ENCODE assay signal across 22 cellular contexts in genomic region chr21:35853321-35853922, GRCh38.
DNase-seq lines count a peak whose midpoint lies in the region; ATAC-seq, FAIRE-seq and TF ChIP-seq lines count a peak whose summit lies in the region.
"Had no signal": no experiment of that assay in that cellular context is flagged by ENCODE, and none has a peak within 500 bp of the region (broad histone marks: within the 10 kb centered on the region; RNA-seq: fewer than 3 reads in every experiment).

No MANE protein-coding gene starts in this region.

- no peaks in the 10 kb centered on the region for H3K9me3 ChIP-seq in BLaER1 treated with 17β-estradiol and CSF1 and Interleukin-3, amounts not matched to agents 10 nM and 100 nM (replicated peaks in 1 of 11)
- no peaks in the 10 kb centered on the region for H3K9me3 ChIP-seq in IMR-90 (ENCODE audit: control insufficient read depth, insufficient read depth, low read length)
- H3K9me3 ChIP-seq in smooth muscle cell (replicated peaks; ENCODE audit: low read depth): no peaks in the 10 kb centered on the region
- H3K9me3 ChIP-seq in small intestine (ENCODE audit: control insufficient read depth, low read depth): no peaks in the 10 kb centered on the region
- H3K9me3 ChIP-seq: SJSA1 had no signal

- no peak for ATAC-seq in IMR-90 (ENCODE audit: low read depth)
- no peak for ATAC-seq in natural killer cell treated with Interleukin-12 subunit alpha and Interleukin-12 subunit beta and Interleukin-15 and Interleukin-18, amount 100 ng/mL, for 72 hours

- DNase-seq in IMR-90: peak; percentile 60
- DNase-seq in fibroblast of villous mesenchyme (ENCODE audit: low read depth): peak; percentile 20
- DNase-seq in smooth muscle cell (lab: John Stamatoyannopoulos, UW; ENCODE audit: unreplicated experiment): no peak
- DNase-seq in glutamatergic neuron: no peak
- no peak for DNase-seq in endothelial cell (ENCODE audit: low spot score)
- no peak for DNase-seq in natural killer cell treated with Interleukin-12 subunit alpha and Interleukin-12 subunit beta and Interleukin-15 and Interleukin-18, amount 100 ng/mL, for 72 hours (ENCODE audit: low spot score)
- DNase-seq in small intestine: no peak
- DNase-seq: C1 segment of cervical spinal cord; Calu3; CD8-positive, alpha-beta memory T cell; DMS153; GF-D8; GM23248; H9; MV-4-11; NCI-H1694 treated with DMSO at 0.1 percent for 48 hours; NCI-H446; NCI-H526 had no signal

- peak overlapping the region; percentile 17; the same call in 1 of the 2 replicates for H3K14ac ChIP-seq in IMR-90 (replicated peaks; ENCODE audit: low read depth, low read length)

- peaks cover 2% of the 10 kb centered on the region for H3K4me1 Mint-ChIP-seq in glutamatergic neuron (ENCODE audit: low read depth, unreplicated experiment)
- H3K4me1 Mint-ChIP-seq in endothelial cell (ENCODE audit: unreplicated experiment): no peaks in the 10 kb centered on the region
- H3K4me1 Mint-ChIP-seq in natural killer cell treated with Interleukin-12 subunit alpha and Interleukin-12 subunit beta and Interleukin-15 and Interleukin-18, amount 100 ng/mL, for 72 hours (ENCODE audit: low read depth in 2 of 2): no peaks in the 10 kb centered on the region
- H3K4me1 Mint-ChIP-seq: CD8-positive, alpha-beta memory T cell; H9 had no signal

- no peak overlapping the region for H2AK5ac ChIP-seq in IMR-90 (ENCODE audit: low read depth, low read length)

- no peak overlapping the region for H3K56ac ChIP-seq in IMR-90 (ENCODE audit: extremely low read depth, insufficient read depth, low read length)

- no peaks in the 10 kb centered on the region for H3K36me3 ChIP-seq in BLaER1 treated with 17β-estradiol and CSF1 and Interleukin-3, amounts not matched to agents 10 nM and 100 nM
- no peaks in the 10 kb centered on the region for H3K36me3 ChIP-seq in IMR-90 (ENCODE audit: control insufficient read depth, insufficient read depth, low read length)
- H3K36me3 ChIP-seq in smooth muscle cell (ENCODE audit: low read depth): no peaks in the 10 kb centered on the region
- no peaks in the 10 kb centered on the region for H3K36me3 ChIP-seq in small intestine (ENCODE audit: control insufficient read depth in 2 of 2, insufficient read depth in 2 of 2, low read length in 2 of 2)
- H3K36me3 ChIP-seq: SJSA1 had no signal

- H3K36me3 Mint-ChIP-seq in glutamatergic neuron (ENCODE audit: unreplicated experiment): no peaks in the 10 kb centered on the region
- H3K36me3 Mint-ChIP-seq in endothelial cell (ENCODE audit: low read depth, unreplicated experiment): no peaks in the 10 kb centered on the region
- H3K36me3 Mint-ChIP-seq in natural killer cell treated with Interleukin-12 subunit alpha and Interleukin-12 subunit beta and Interleukin-15 and Interleukin-18, amount 100 ng/mL, for 72 hours: no peaks in the 10 kb centered on the region
- H3K36me3 Mint-ChIP-seq: CD8-positive, alpha-beta memory T cell had no signal

- no peaks in the 10 kb centered on the region for H3F3A ChIP-seq in smooth muscle cell (ENCODE audit: low read depth)

- H3K27ac ChIP-seq in BLaER1 treated with 17β-estradiol and CSF1 and Interleukin-3, amounts not matched to agents 10 nM and 100 nM: peak overlapping the region in 3 of 11 experiments; percentile 52 to 86 (median 83); a peak in 5 of 22 replicates
- no peak overlapping the region for H3K27ac ChIP-seq in IMR-90 (ENCODE audit: insufficient read depth, low read length)
- no peak overlapping the region for H3K27ac ChIP-seq in smooth muscle cell (ENCODE audit: low read depth)
- no peak overlapping the region for H3K27ac ChIP-seq in small intestine (ENCODE audit: low read depth in 1 of 2, low read length in 1 of 2)
- H3K27ac ChIP-seq: 22Rv1, GM23248, SJSA1 had no signal

- no peak overlapping the region for H4K91ac ChIP-seq in IMR-90 (ENCODE audit: insufficient read depth, low read depth, low read length)

- H4K5ac ChIP-seq in IMR-90 (ENCODE audit: low read depth, low read length): no peak overlapping the region

- no peak for TF ChIP-seq CTCF in IMR-90 (conservative IDR thresholded peaks at IDR 0.05; ENCODE audit: low read depth, low read length)
- no peak for TF ChIP-seq CTCF in fibroblast of villous mesenchyme (IDR thresholded peaks at IDR 0.05; ENCODE audit: insufficient read depth, low read depth, low read length)
- no peak for TF ChIP-seq CTCF in smooth muscle cell (IDR thresholded peaks at IDR 0.05; ENCODE audit: borderline replicate concordance, insufficient read depth, poor library complexity, severe bottlenecking)
- TF ChIP-seq CTCF in glutamatergic neuron (IDR thresholded peaks at IDR 0.05; ENCODE audit: partially characterized antibody, unreplicated experiment): no peak
- TF ChIP-seq CTCF in endothelial cell (IDR thresholded peaks at IDR 0.05; ENCODE audit: unreplicated experiment): no peak

- H2BK20ac ChIP-seq in IMR-90 (ENCODE audit: low read depth, low read length): peak overlapping the region; percentile 8; the same call in 1 of the 2 replicates

- H3K4ac ChIP-seq in IMR-90 (ENCODE audit: low read depth, low read length): no peak overlapping the region

- H3K4me3 Mint-ChIP-seq in glutamatergic neuron (ENCODE audit: unreplicated experiment) (no peak overlapping the region), endothelial cell (ENCODE audit: unreplicated experiment) (no peak overlapping the region)
- H3K4me3 Mint-ChIP-seq in natural killer cell treated with Interleukin-12 subunit alpha and Interleukin-12 subunit beta and Interleukin-15 and Interleukin-18, amount 100 ng/mL, for 72 hours: no peak overlapping the region
- H3K4me3 Mint-ChIP-seq: CD8-positive, alpha-beta memory T cell; H9 had no signal

- H3K4me1 ChIP-seq in BLaER1 treated with 17β-estradiol and CSF1 and Interleukin-3, amounts not matched to agents 10 nM and 100 nM: peaks cover 0 to 83% (median 5%) of the 10 kb centered on the region in 10 experiments; a peak in 9 of 20 replicates
- H3K4me1 ChIP-seq in IMR-90 (ENCODE audit: control insufficient read depth, insufficient read depth, low read length) (peaks cover 18% of the 10 kb centered on the region), smooth muscle cell (ENCODE audit: low read depth) (no peaks in the 10 kb centered on the region), small intestine (ENCODE audit: control insufficient read depth in 2 of 2, insufficient read depth in 1 of 2, low read depth in 1 of 2, low read length in 1 of 2) (peaks cover 4 to 9% of the 10 kb centered on the region in 2 donors)

- peaks cover 2% of the 10 kb centered on the region for H3K27me3 Mint-ChIP-seq in glutamatergic neuron (ENCODE audit: unreplicated experiment)
- H3K27me3 Mint-ChIP-seq in endothelial cell (ENCODE audit: unreplicated experiment): no peaks in the 10 kb centered on the region
- peaks cover 22 to 28% of the 10 kb centered on the region in 2 donors for H3K27me3 Mint-ChIP-seq in natural killer cell treated with Interleukin-12 subunit alpha and Interleukin-12 subunit beta and Interleukin-15 and Interleukin-18, amount 100 ng/mL, for 72 hours

- TF ChIP-seq RAD21 in IMR-90 (IDR thresholded peaks at IDR 0.05; ENCODE audit: low read length): no peak

- POLR2A ChIA-PET in IMR-90 (lab: Charles Lee; ENCODE audit: unreplicated experiment): no interaction called here

- no peak overlapping the region for H2AK9ac ChIP-seq in IMR-90 (replicated peaks; ENCODE audit: low read depth, low read length, poor library complexity)

- H3K23ac ChIP-seq in IMR-90 (ENCODE audit: low read depth, low read length): peak overlapping the region; percentile 0; the same call in 1 of the 2 replicates

- H2AFZ ChIP-seq in IMR-90 (replicated peaks; ENCODE audit: low read length, poor library complexity) (no peak overlapping the region), smooth muscle cell (ENCODE audit: low read depth) (peak overlapping the region; percentile 21)
- H2AFZ ChIP-seq: GM23248 had no signal

- H3K4me2 ChIP-seq in BLaER1 treated with 17β-estradiol and CSF1 and Interleukin-3, amounts not matched to agents 10 nM and 100 nM: peak overlapping the region in 6 of 11 experiments; percentile 6 to 92 (median 52); a peak in 8 of 22 replicates
- H3K4me2 ChIP-seq in IMR-90 (ENCODE audit: low read depth, low read length): no peak overlapping the region
- no peak overlapping the region for H3K4me2 ChIP-seq in smooth muscle cell

- no TSS peak for BruUV-seq in IMR-90 (replicated peaks; lab: Mats Ljungman, UMichigan)

- in situ Hi-C loops in IMR-90 (cut with MboI; ENCODE audit: low sequenced_read_pairs): no loop called here

- H3K9ac ChIP-seq in BLaER1 treated with 17β-estradiol and CSF1 and Interleukin-3, amounts not matched to agents 10 nM and 100 nM: peak overlapping the region in 2 of 11 experiments; percentile 12 to 18; a peak in 2 of 22 replicates
- H3K9ac ChIP-seq in IMR-90 (ENCODE audit: low read depth, low read length) (no peak overlapping the region), smooth muscle cell (ENCODE audit: low read depth) (no peak overlapping the region)
- H3K9ac ChIP-seq: GM23248 had no signal

- no peaks in the 10 kb centered on the region for H4K20me1 ChIP-seq in BLaER1 treated with 17β-estradiol and CSF1 and Interleukin-3, amounts not matched to agents 10 nM and 100 nM
- H4K20me1 ChIP-seq in IMR-90 (ENCODE audit: insufficient read depth, low read length) (no peaks in the 10 kb centered on the region), smooth muscle cell (ENCODE audit: low read depth) (no peaks in the 10 kb centered on the region)

- TF ChIP-seq POLR2A in IMR-90 (IDR thresholded peaks at IDR 0.05; ENCODE audit: low read depth, low read length): no peak

- no peak overlapping the region for H4K8ac ChIP-seq in IMR-90 (ENCODE audit: low read depth in 2 of 2, low read length in 2 of 2)

- H3K9me1 ChIP-seq in IMR-90 (ENCODE audit: insufficient read depth, low read length): peaks cover 11% of the 10 kb centered on the region

- no peaks in the 10 kb centered on the region for H3K79me2 ChIP-seq in smooth muscle cell (ENCODE audit: low read depth)

- no peaks in the 10 kb centered on the region for H3K27me3 ChIP-seq in BLaER1 treated with 17β-estradiol and CSF1 and Interleukin-3, amounts not matched to agents 10 nM and 100 nM
- H3K27me3 ChIP-seq in IMR-90 (ENCODE audit: control insufficient read depth, insufficient read depth, low read length): no peaks in the 10 kb centered on the region
- H3K27me3 ChIP-seq in smooth muscle cell (ENCODE audit: low read depth): no peaks in the 10 kb centered on the region
- no peaks in the 10 kb centered on the region for H3K27me3 ChIP-seq in small intestine (ENCODE audit: control insufficient read depth in 2 of 2, insufficient read depth in 2 of 2, low read length in 2 of 2)
- H3K27me3 ChIP-seq: SJSA1 had no signal

- WGBS in IMR-90 (ENCODE audit: extremely low coverage in 2 of 2, insufficient read length in 1 of 2), 2 experiments: no CpG with 5 or more reads among the region's 7 CpGs
- 63% methylated on average over 7 of the region's 7 CpGs for WGBS in smooth muscle cell (ENCODE audit: low lambda C conversion rate)
- WGBS in small intestine, 3 donors: 61 to 76% (median 64%) methylated on average over 7 of the region's 7 CpGs

- H3K27ac Mint-ChIP-seq in glutamatergic neuron (ENCODE audit: unreplicated experiment): no peak overlapping the region
- no peak overlapping the region for H3K27ac Mint-ChIP-seq in endothelial cell (ENCODE audit: unreplicated experiment)
- H3K27ac Mint-ChIP-seq in natural killer cell treated with Interleukin-12 subunit alpha and Interleukin-12 subunit beta and Interleukin-15 and Interleukin-18, amount 100 ng/mL, for 72 hours: no peak overlapping the region
- H3K27ac Mint-ChIP-seq: CD8-positive, alpha-beta memory T cell; H9 had no signal

- H3K4me3 ChIP-seq in BLaER1 treated with 17β-estradiol and CSF1 and Interleukin-3, amounts not matched to agents 10 nM and 100 nM: no peak overlapping the region
- H3K4me3 ChIP-seq in IMR-90 (ENCODE audit: insufficient read depth, low read depth, low read length): no peak overlapping the region
- no peak overlapping the region for H3K4me3 ChIP-seq in fibroblast of villous mesenchyme (ENCODE audit: low read depth, low read length)
- no peak overlapping the region for H3K4me3 ChIP-seq in smooth muscle cell
- no peak overlapping the region for H3K4me3 ChIP-seq in small intestine (ENCODE audit: low read depth in 1 of 2, low read length in 2 of 2)
- H3K4me3 ChIP-seq: GM23248, SJSA1 had no signal

- FAIRE-seq in small intestine (lab: Jason Lieb, UNC): no peak
- FAIRE-seq: HTR-8/SVneo had no signal

- intact Hi-C loops in IMR-90 (cut with micrococcal nuclease): no loop called here

- H3K9me3 Mint-ChIP-seq in glutamatergic neuron (ENCODE audit: unreplicated experiment) (peaks cover 3% of the 10 kb centered on the region), endothelial cell (ENCODE audit: unreplicated experiment) (no peaks in the 10 kb centered on the region)
- H3K9me3 Mint-ChIP-seq in natural killer cell treated with Interleukin-12 subunit alpha and Interleukin-12 subunit beta and Interleukin-15 and Interleukin-18, amount 100 ng/mL, for 72 hours: no peaks in the 10 kb centered on the region
- H3K9me3 Mint-ChIP-seq: CD8-positive, alpha-beta memory T cell; H9 had no signal

- H2BK15ac ChIP-seq in IMR-90 (ENCODE audit: low read depth, low read length): peak overlapping the region; percentile 3; the same call in 2 of the 3 replicates

- CTCF ChIA-PET in IMR-90 (lab: Yijun Ruan, JAX): no interaction called here

- H2BK120ac ChIP-seq in IMR-90 (ENCODE audit: low read depth, low read length): peak overlapping the region; percentile 12; the same call in 1 of the 2 replicates

- H3K18ac ChIP-seq in IMR-90 (ENCODE audit: low read depth, low read length): peak overlapping the region; percentile 48; the same call in 1 of the 2 replicates

- H3K79me1 ChIP-seq in IMR-90 (ENCODE audit: low read depth in 1 of 2, low read length in 2 of 2): 0 out of 4 replicates have a peak, but pooled peaks cover 0 to 6% of the 10 kb centered on the region in 2 experiments

- dilution Hi-C loops in IMR-90 (cut with HindIII; ENCODE audit: low sequenced_read_pairs, unreplicated experiment): no loop called here

- H2BK5ac ChIP-seq in IMR-90 (ENCODE audit: low read depth, low read length, poor library complexity, severe bottlenecking): no peak overlapping the region

Comparison
In these comparisons a context has a peak if more than half of its experiments do, and no peak if none do; other contexts are left out.
1. H3K4me2 ChIP-seq: peak in BLaER1 treated with 17β-estradiol and CSF1 and Interleukin-3, amounts not matched to agents 10 nM and 100 nM (6 of 11); none in IMR-90 (single experiment) and smooth muscle cell (single experiment).
2. DNase-seq: peak in IMR-90 (single experiment) and fibroblast of villous mesenchyme (single experiment); none in smooth muscle cell (single experiment), glutamatergic neuron (single experiment), endothelial cell (single experiment), natural killer cell treated with Interleukin-12 subunit alpha and Interleukin-12 subunit beta and Interleukin-15 and Interleukin-18, amount 100 ng/mL, for 72 hours (single experiment) and small intestine (single experiment).